ENCODE assay signal across 15 cellular contexts in the genomic region with DNA sequence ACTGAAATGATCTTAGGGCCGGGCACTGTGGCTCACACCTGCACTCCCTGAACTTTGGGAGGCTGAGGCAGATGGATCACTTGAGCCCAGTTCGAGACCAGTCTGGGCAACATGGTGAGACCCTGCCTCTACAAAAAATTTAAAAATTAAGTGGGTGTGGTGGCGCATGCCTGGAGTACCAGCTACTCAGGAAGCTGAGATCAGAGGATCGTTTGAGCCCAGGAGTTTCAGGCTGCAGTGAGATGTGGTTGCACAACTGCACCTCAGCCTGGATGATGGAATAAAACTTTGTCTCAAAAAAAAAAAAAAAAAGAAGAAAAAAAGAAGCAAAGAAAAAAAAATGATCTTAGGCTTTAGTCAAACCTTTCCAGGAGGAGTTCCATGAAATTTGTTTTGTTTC.
"Had no signal": no experiment of that assay in that cellular context is flagged by ENCODE, and none has a peak within 500 bp of the region (broad histone marks: within the 10 kb centered on the region; RNA-seq: fewer than 3 reads in every experiment).

No MANE protein-coding gene starts in this region.

- H3K4me1 ChIP-seq: breast epithelium had no signal

- H3K27ac Mint-ChIP-seq: activated naive CD8-positive, alpha-beta T cell treated with anti-CD3 and anti-CD28 coated beads, Interleukin-2, amount 10 ng/mL, durations not matched to agents 7 days and 5 days; activated T-helper 1 cell treated with anti-CD3 and anti-CD28 coated beads, Interleukin-12 subunit alpha, Interleukin-12 subunit beta, Interleukin-2, Interleukin-4 antibody, amounts not matched to agents 30 ng/mL and 10 ng/mL and 1 ng/mL, durations not matched to agents 14 hours and 24 hours and 36 hours; endodermal cell; naive thymus-derived CD8-positive, alpha-beta T cell; stimulated activated effector memory CD8-positive, alpha-beta T cell treated with anti-CD3 and anti-CD28 coated beads, Interleukin-12 subunit alpha, Interleukin-12 subunit beta, amount 100 ng/mL, for 72 hours had no signal

- H3K4me1 Mint-ChIP-seq: stimulated activated effector memory CD8-positive, alpha-beta T cell treated with anti-CD3 and anti-CD28 coated beads, Interleukin-12 subunit alpha, Interleukin-12 subunit beta, amount 100 ng/mL, for 72 hours had no signal

- H3K27ac ChIP-seq: breast epithelium, gastroesophageal sphincter, pancreas, vagina had no signal

- H3K4me3 Mint-ChIP-seq: activated naive CD8-positive, alpha-beta T cell treated with anti-CD3 and anti-CD28 coated beads, Interleukin-2, amount 10 ng/mL, durations not matched to agents 7 days and 5 days; activated T-helper 1 cell treated with anti-CD3 and anti-CD28 coated beads, Interleukin-12 subunit alpha, Interleukin-12 subunit beta, Interleukin-2, Interleukin-4 antibody, amounts not matched to agents 30 ng/mL and 10 ng/mL and 1 ng/mL, durations not matched to agents 14 hours and 24 hours and 36 hours; endodermal cell; naive thymus-derived CD8-positive, alpha-beta T cell; stimulated activated effector memory CD8-positive, alpha-beta T cell treated with anti-CD3 and anti-CD28 coated beads, Interleukin-12 subunit alpha, Interleukin-12 subunit beta, amount 100 ng/mL, for 72 hours had no signal

- H3K36me3 Mint-ChIP-seq: activated naive CD8-positive, alpha-beta T cell treated with anti-CD3 and anti-CD28 coated beads, Interleukin-2, amount 10 ng/mL, durations not matched to agents 7 days and 5 days; naive thymus-derived CD8-positive, alpha-beta T cell; stimulated activated effector memory CD8-positive, alpha-beta T cell treated with anti-CD3 and anti-CD28 coated beads, Interleukin-12 subunit alpha, Interleukin-12 subunit beta, amount 100 ng/mL, for 72 hours had no signal

- ATAC-seq: gastroesophageal sphincter; heart right ventricle; mucosa of descending colon; naive thymus-derived CD8-positive, alpha-beta T cell; pancreas; stimulated activated effector memory CD8-positive, alpha-beta T cell treated with anti-CD3 and anti-CD28 coated beads, Interleukin-12 subunit alpha, Interleukin-12 subunit beta, amount 100 ng/mL, for 72 hours had no signal

- H3K9me3 ChIP-seq: breast epithelium, gastroesophageal sphincter, heart right ventricle, mucosa of descending colon, pancreas, tibial nerve, vagina had no signal

- H3K36me3 ChIP-seq: breast epithelium, gastroesophageal sphincter, pancreas, tibial nerve, vagina had no signal

- H3K9me3 Mint-ChIP-seq: activated T-helper 1 cell treated with anti-CD3 and anti-CD28 coated beads, Interleukin-12 subunit alpha, Interleukin-12 subunit beta, Interleukin-2, Interleukin-4 antibody, amounts not matched to agents 30 ng/mL and 10 ng/mL and 1 ng/mL, durations not matched to agents 14 hours and 24 hours and 36 hours; endodermal cell; naive thymus-derived CD8-positive, alpha-beta T cell had no signal

- DNase-seq: activated CD4-positive, alpha-beta T cell treated with anti-CD3 and anti-CD28 coated beads, Interleukin-2, amount 50 U/mL, for 1 hour; activated naive CD4-positive, alpha-beta T cell; activated naive CD8-positive, alpha-beta T cell treated with anti-CD3 and anti-CD28 coated beads, Interleukin-2, amount 10 ng/mL, durations not matched to agents 7 days and 5 days; endodermal cell; heart right ventricle; mucosa of descending colon; naive thymus-derived CD8-positive, alpha-beta T cell; pancreas; stimulated activated CD4-positive, alpha-beta T cell treated with anti-CD3 and anti-CD28 coated beads, Interleukin-12 subunit alpha, Interleukin-12 subunit beta, amount 100 ng/mL, for 4 hours had no signal

- H3K4me3 ChIP-seq: breast epithelium, gastroesophageal sphincter, heart right ventricle, mucosa of descending colon, pancreas, tibial nerve, vagina had no signal

- H3K27me3 ChIP-seq: breast epithelium, gastroesophageal sphincter, heart right ventricle, pancreas, tibial nerve, vagina had no signal
